Comparison of ENCODE assay signal across 8 cellular contexts in genomic region chr16:21521390-21522143, GRCh38.
DNase-seq lines count a peak whose midpoint lies in the region; ATAC-seq and TF ChIP-seq lines count a peak whose summit lies in the region.
"Not testable (repeated sequence)": the region's sequence is repeated elsewhere in the genome, so short reads cannot be mapped to it uniquely, and the experiment has no call there.

No MANE protein-coding gene starts in this region.

- CTCF ChIA-PET in naive thymus-derived CD4-positive, alpha-beta T cell (lab: Charles Lee): not testable (repeated sequence)

- H4K20me1 ChIP-seq in BLaER1: peaks cover 31% of the 10 kb centered on the region

- not testable (repeated sequence) for H3K9me3 Mint-ChIP-seq in activated T-helper 1 cell treated with anti-CD3 and anti-CD28 coated beads, Interleukin-12 subunit alpha, Interleukin-12 subunit beta, Interleukin-2, Interleukin-4 antibody, amounts not matched to agents 30 ng/mL and 10 ng/mL and 1 ng/mL, durations not matched to agents 14 hours and 24 hours and 36 hours; endodermal cell; naive thymus-derived CD4-positive, alpha-beta T cell

- H3K9ac ChIP-seq in BLaER1: not testable (repeated sequence)
- H3K9ac ChIP-seq in NT2/D1 (ENCODE audit: insufficient read length, low read depth) (peak overlapping the region; percentile 90), endodermal cell (ENCODE audit: extremely low read depth, low read length, poor library complexity, severe bottlenecking) (peak overlapping the region; percentile 95), iPS-18a (ENCODE audit: low read length) (peak overlapping the region; percentile 70)

- not testable (repeated sequence) for H3K9me3 ChIP-seq in BLaER1; NT2/D1 (ENCODE audit: insufficient read depth, low read length); endodermal cell (ENCODE audit: control insufficient read depth, low read length); iPS-18a (ENCODE audit: control insufficient read depth, low read depth, low read length); naive thymus-derived CD4-positive, alpha-beta T cell (ENCODE audit: control insufficient read depth in 2 of 3, low read length in 3 of 3); spleen

- not testable (repeated sequence) for H3K36me3 ChIP-seq in BLaER1; endodermal cell (ENCODE audit: control insufficient read depth, insufficient read depth, low read length); iPS-18a (ENCODE audit: control insufficient read depth, low read depth, low read length); naive thymus-derived CD4-positive, alpha-beta T cell (ENCODE audit: control insufficient read depth in 2 of 3, insufficient read depth in 3 of 3, low read length in 3 of 3); spleen
- peaks cover 17% of the 10 kb centered on the region for H3K36me3 ChIP-seq in NT2/D1 (ENCODE audit: insufficient read depth, insufficient read length, low read length)

- peak; percentile 71 for TF ChIP-seq CTCF in endodermal cell (conservative IDR thresholded peaks at IDR 0.05)
- TF ChIP-seq CTCF in spleen (IDR thresholded peaks at IDR 0.05 in 8 of 11, conservative IDR thresholded peaks at IDR 0.05 in 3 of 11): not testable (repeated sequence)

- not testable (repeated sequence) for TF ChIP-seq POLR2A in spleen (IDR thresholded peaks at IDR 0.05)

- 0 to 1% methylated on average over 10 to 21 of the region's 24 CpGs for WGBS in endodermal cell (ENCODE audit: insufficient coverage in 1 of 2, insufficient read length in 1 of 2), 2 experiments
- WGBS in spleen, 5 donors: 76 to 87% (median 84%) methylated on average over 13 to 24 of the region's 24 CpGs

- peak overlapping the region; percentile 21 for H3K4me3 Mint-ChIP-seq in activated T-helper 1 cell treated with anti-CD3 and anti-CD28 coated beads, Interleukin-12 subunit alpha, Interleukin-12 subunit beta, Interleukin-2, Interleukin-4 antibody, amounts not matched to agents 30 ng/mL and 10 ng/mL and 1 ng/mL, durations not matched to agents 14 hours and 24 hours and 36 hours
- H3K4me3 Mint-ChIP-seq in endodermal cell: peak overlapping the region; percentile 95
- H3K4me3 Mint-ChIP-seq in naive thymus-derived CD4-positive, alpha-beta T cell: peak overlapping the region in 8 of 10 donors; percentile 29 to 77 (median 44)

- H3K4me3 ChIP-seq in BLaER1; naive thymus-derived CD4-positive, alpha-beta T cell (ENCODE audit: low read length); spleen: not testable (repeated sequence)
- H3K4me3 ChIP-seq in NT2/D1 (ENCODE audit: insufficient read length, low read depth) (peak overlapping the region; percentile 45), endodermal cell (ENCODE audit: low read length) (peak overlapping the region; percentile 77), iPS-18a (ENCODE audit: low read length) (peak overlapping the region; percentile 58)

- peak overlapping the region; percentile 64 for H3K27ac Mint-ChIP-seq in activated T-helper 1 cell treated with anti-CD3 and anti-CD28 coated beads, Interleukin-12 subunit alpha, Interleukin-12 subunit beta, Interleukin-2, Interleukin-4 antibody, amounts not matched to agents 30 ng/mL and 10 ng/mL and 1 ng/mL, durations not matched to agents 14 hours and 24 hours and 36 hours
- peak overlapping the region; percentile 99 for H3K27ac Mint-ChIP-seq in endodermal cell
- H3K27ac Mint-ChIP-seq in naive thymus-derived CD4-positive, alpha-beta T cell: peak overlapping the region in 6 of 9 donors; percentile 32 to 99 (median 65)

- not testable (repeated sequence) for H3K27me3 Mint-ChIP-seq in activated T-helper 1 cell treated with anti-CD3 and anti-CD28 coated beads, Interleukin-12 subunit alpha, Interleukin-12 subunit beta, Interleukin-2, Interleukin-4 antibody, amounts not matched to agents 30 ng/mL and 10 ng/mL and 1 ng/mL, durations not matched to agents 14 hours and 24 hours and 36 hours (ENCODE audit: insufficient read depth); naive thymus-derived CD4-positive, alpha-beta T cell
- H3K27me3 Mint-ChIP-seq in endodermal cell (ENCODE audit: insufficient read depth): peaks cover 11% of the 10 kb centered on the region

- POLR2A ChIA-PET in naive thymus-derived CD4-positive, alpha-beta T cell (lab: Charles Lee): interaction anchor here (1.3 kb wide), 1 partner anchor 76 kb away, joined by 8 read pairs; no protein-coding TSS in a partner anchor

- not testable (repeated sequence) for H3K27me3 ChIP-seq in BLaER1; NT2/D1 (ENCODE audit: insufficient read depth, insufficient read length); endodermal cell (ENCODE audit: control insufficient read depth, insufficient read depth, low read length, poor library complexity, severe bottlenecking); iPS-18a (ENCODE audit: control insufficient read depth, insufficient read depth, low read length); naive thymus-derived CD4-positive, alpha-beta T cell (ENCODE audit: control insufficient read depth in 2 of 2, insufficient read depth in 2 of 2, low read length in 2 of 2); spleen (replicated peaks in 1 of 7)

- DNase-seq in HK-2 (ENCODE audit: unreplicated experiment): peak; percentile 55
- peak; percentile 82 for DNase-seq in NT2/D1 (ENCODE audit: low read depth, low spot score)
- not testable (repeated sequence) for DNase-seq in activated T-helper 1 cell treated with anti-CD3 and anti-CD28 coated beads, Interleukin-12 subunit alpha, Interleukin-12 subunit beta, Interleukin-2, Interleukin-4 antibody, amounts not matched to agents 30 ng/mL and 10 ng/mL and 1 ng/mL, durations not matched to agents 14 hours and 24 hours and 36 hours (ENCODE audit: low spot score); naive thymus-derived CD4-positive, alpha-beta T cell
- peak; percentile 99 for DNase-seq in endodermal cell
- peak; percentile 84 for DNase-seq in spleen

- intact Hi-C loops in activated T-helper 1 cell treated with anti-CD3 and anti-CD28 coated beads, Interleukin-12 subunit alpha, Interleukin-12 subunit beta, Interleukin-2, Interleukin-4 antibody, amounts not matched to agents 30 ng/mL and 10 ng/mL and 1 ng/mL, durations not matched to agents 14 hours and 24 hours and 36 hours (cut with micrococcal nuclease); spleen (cut with DNase I; ENCODE audit: low total_unique reads): not testable (repeated sequence)
- intact Hi-C loops in naive thymus-derived CD4-positive, alpha-beta T cell (cut with micrococcal nuclease): loop anchor here (2.0 to 10.0 kb wide), 3 partner anchors 123 to 781 kb away; partner anchors contain the start of genes DCUN1D3 (in 1 of the 2), LYRM1 (in 1 of the 2) and THUMPD1 (in 1 of the 2)

- H3K4me2 ChIP-seq in BLaER1: peak overlapping the region; percentile 86

- H3K4me1 ChIP-seq in BLaER1 (peaks cover 57% of the 10 kb centered on the region), NT2/D1 (ENCODE audit: insufficient read depth, insufficient read length) (peaks cover 20% of the 10 kb centered on the region), iPS-18a (ENCODE audit: control insufficient read depth, low read depth, low read length) (peaks cover 28% of the 10 kb centered on the region), spleen (peaks cover 4 to 36% (median 21%) of the 10 kb centered on the region in 6 donors)
- H3K4me1 ChIP-seq in endodermal cell (ENCODE audit: control insufficient read depth, insufficient read depth, low read length); naive thymus-derived CD4-positive, alpha-beta T cell (ENCODE audit: control insufficient read depth in 2 of 2, insufficient read depth in 2 of 2, low read length in 2 of 2): not testable (repeated sequence)

- H3K4me1 Mint-ChIP-seq in activated T-helper 1 cell treated with anti-CD3 and anti-CD28 coated beads, Interleukin-12 subunit alpha, Interleukin-12 subunit beta, Interleukin-2, Interleukin-4 antibody, amounts not matched to agents 30 ng/mL and 10 ng/mL and 1 ng/mL, durations not matched to agents 14 hours and 24 hours and 36 hours (ENCODE audit: low read depth): peaks cover 11% of the 10 kb centered on the region
- peaks cover 12% of the 10 kb centered on the region for H3K4me1 Mint-ChIP-seq in endodermal cell
- peaks cover 12 to 17% (median 16%) of the 10 kb centered on the region in 7 donors for H3K4me1 Mint-ChIP-seq in naive thymus-derived CD4-positive, alpha-beta T cell

- H3K27ac ChIP-seq in BLaER1; naive thymus-derived CD4-positive, alpha-beta T cell (ENCODE audit: low read depth, low read length); spleen: not testable (repeated sequence)
- H3K27ac ChIP-seq in endodermal cell (ENCODE audit: low read depth, low read length) (peak overlapping the region; percentile 96), iPS-18a (ENCODE audit: low read length) (peak overlapping the region; percentile 80)

- not testable (repeated sequence) for ATAC-seq in naive thymus-derived CD4-positive, alpha-beta T cell

- H3K36me3 Mint-ChIP-seq in activated T-helper 1 cell treated with anti-CD3 and anti-CD28 coated beads, Interleukin-12 subunit alpha, Interleukin-12 subunit beta, Interleukin-2, Interleukin-4 antibody, amounts not matched to agents 30 ng/mL and 10 ng/mL and 1 ng/mL, durations not matched to agents 14 hours and 24 hours and 36 hours (ENCODE audit: low read depth): peaks cover 10% of the 10 kb centered on the region
- H3K36me3 Mint-ChIP-seq in endodermal cell (ENCODE audit: low read depth): not testable (repeated sequence)
- H3K36me3 Mint-ChIP-seq in naive thymus-derived CD4-positive, alpha-beta T cell: peaks cover 0 to 14% (median 0%) of the 10 kb centered on the region in 5 donors

Comparison
In these comparisons a context has a peak if more than half of its experiments do, and no peak if none do; other contexts are left out.
1. H3K4me3 Mint-ChIP-seq: peak in every context shown above with its lines; median percentile 95 in endodermal cell; 44 in naive thymus-derived CD4-positive, alpha-beta T cell; 21 in activated T-helper 1 cell treated with anti-CD3 and anti-CD28 coated beads, Interleukin-12 subunit alpha, Interleukin-12 subunit beta, Interleukin-2, Interleukin-4 antibody, amounts not matched to agents 30 ng/mL and 10 ng/mL and 1 ng/mL, durations not matched to agents 14 hours and 24 hours and 36 hours.